Comparison of ENCODE assay signal across 1 cellular context in genomic region chr12:124940393-124941169, GRCh38.
TF ChIP-seq lines count a peak whose summit lies in the region.

No MANE protein-coding gene starts in this region.

TF ChIP-seq in HCT116, 20 proteins besides CTCF, POLR2A, EP300 and RAD21 (continued from another document):
- TF ChIP-seq TCF7L2 (IDR thresholded peaks at IDR 0.05; ENCODE audit: borderline replicate concordance, extremely low read depth, insufficient read depth, insufficient read length) (no peak), EZH2 (IDR thresholded peaks at IDR 0.05) (no peak), ELF1 (IDR thresholded peaks at IDR 0.05; ENCODE audit: borderline replicate concordance, low read depth) (no peak), JUND (IDR thresholded peaks at IDR 0.05) (no peak), YY1 (IDR thresholded peaks at IDR 0.05; ENCODE audit: extremely low read depth, insufficient replicate concordance, low read depth, low read length) (peak; percentile 71)
